ENCODE assay signal across 19 cellular contexts in genomic region chr6:152150196-152150595, GRCh38.
"Had no signal": no experiment of that assay in that cellular context is flagged by ENCODE, and none has a peak within 500 bp of the region (broad histone marks: within the 10 kb centered on the region; RNA-seq: fewer than 3 reads in every experiment).

No MANE protein-coding gene starts in this region.

- ATAC-seq: activated CD8-positive, alpha-beta memory T cell treated with anti-CD3 and anti-CD28 coated beads, Interleukin-2, amount 10 ng/mL, durations not matched to agents 7 days and 5 days; left ventricle myocardium superior; sciatic nerve had no signal

- H3K4me1 ChIP-seq: uterus had no signal

- H3K9me3 Mint-ChIP-seq: activated T-cell treated with anti-CD3 and anti-CD28 coated beads, Interleukin-2, amount 50 U/mL, for 24 hours; endodermal cell; nephron progenitor cell had no signal

- DNase-seq: activated CD4-positive, alpha-beta T cell treated with anti-CD3 and anti-CD28 coated beads, Interleukin-2, amount 50 U/mL, for 48 hours; activated CD8-positive, alpha-beta memory T cell treated with anti-CD3 and anti-CD28 coated beads, Interleukin-2, amount 10 ng/mL, durations not matched to agents 7 days and 5 days; activated T-cell treated with anti-CD3 and anti-CD28 coated beads, Interleukin-2, amount 50 U/mL, for 24 hours; aorta; cerebellar nuclear complex; dorsolateral prefrontal cortex; endodermal cell; erythroblast; foreskin fibroblast; hypothalamus; left ventricle myocardium superior; mesenchymal stem cell; nephron progenitor cell; stimulated activated CD4-positive, alpha-beta T cell treated with anti-CD3 and anti-CD28 coated beads, Interleukin-1b, Interleukin-23, amount 100 ng/mL, for 48 hours; uterus had no signal

- H3K27ac Mint-ChIP-seq: activated CD8-positive, alpha-beta memory T cell treated with anti-CD3 and anti-CD28 coated beads, Interleukin-2, amount 10 ng/mL, durations not matched to agents 7 days and 5 days; activated T-cell treated with anti-CD3 and anti-CD28 coated beads, Interleukin-2, amount 50 U/mL, for 24 hours; endodermal cell; nephron progenitor cell had no signal

- H3K27me3 ChIP-seq: dorsolateral prefrontal cortex, tibial nerve, uterus had no signal

- H3K9me3 ChIP-seq: tibial nerve, uterus had no signal

- H3K4me3 Mint-ChIP-seq: activated CD8-positive, alpha-beta memory T cell treated with anti-CD3 and anti-CD28 coated beads, Interleukin-2, amount 10 ng/mL, durations not matched to agents 7 days and 5 days; activated T-cell treated with anti-CD3 and anti-CD28 coated beads, Interleukin-2, amount 50 U/mL, for 24 hours; endodermal cell; nephron progenitor cell had no signal

- H3K4me1 Mint-ChIP-seq: endodermal cell had no signal

- H3K27me3 Mint-ChIP-seq: activated CD8-positive, alpha-beta memory T cell treated with anti-CD3 and anti-CD28 coated beads, Interleukin-2, amount 10 ng/mL, durations not matched to agents 7 days and 5 days; activated T-cell treated with anti-CD3 and anti-CD28 coated beads, Interleukin-2, amount 50 U/mL, for 24 hours had no signal

- H3K27ac ChIP-seq: SK-N-MC, tibial nerve, uterus, VCaP had no signal

- H3K4me3 ChIP-seq: dorsolateral prefrontal cortex, SK-N-MC, tibial nerve, uterus had no signal

- H3K36me3 ChIP-seq: uterus had no signal
